In the genomic region with DNA sequence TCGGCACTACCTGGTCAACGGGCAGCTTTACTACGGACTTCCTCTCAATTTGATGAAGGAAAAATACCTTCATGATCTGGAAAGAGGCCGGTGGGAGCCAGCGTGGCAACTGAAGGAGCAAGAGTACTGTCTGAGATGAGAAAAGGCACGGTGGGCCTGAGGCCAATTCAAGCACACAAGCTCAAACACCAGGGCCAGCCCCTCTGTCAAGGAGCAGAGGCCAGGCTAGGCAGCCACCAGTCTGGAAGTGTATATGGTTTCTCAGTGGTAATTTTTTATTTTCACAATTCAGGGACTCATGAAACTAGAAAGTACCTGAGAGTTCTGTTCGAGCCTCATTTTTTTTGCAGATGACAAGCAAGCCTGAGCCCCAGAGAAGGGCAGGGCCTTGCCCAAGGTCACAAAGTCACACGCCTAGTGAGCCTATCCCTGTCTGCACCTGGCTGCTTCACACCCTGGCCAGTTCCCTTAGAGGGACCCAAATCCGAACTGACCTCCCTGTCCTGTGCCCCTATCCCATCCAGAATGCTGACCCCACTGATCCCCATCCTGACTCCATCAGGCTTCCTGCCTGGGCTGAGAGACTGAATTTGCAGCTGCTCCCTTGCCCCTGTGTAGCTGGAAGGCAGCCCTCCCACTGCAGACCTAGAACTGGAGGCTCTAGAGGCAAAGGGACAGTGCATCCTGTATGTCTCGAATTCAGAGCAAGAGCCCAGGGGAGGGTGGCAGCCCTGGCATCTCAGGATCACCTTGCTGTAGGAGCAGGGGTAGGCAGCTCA, we compare ENCODE assay signal across 18 cellular contexts. TPM values are rescaled to one million over a fixed set of nuclear protein-coding genes. Genes with fewer than 3 reads are reported as not detected.
DNase-seq lines count a peak whose midpoint lies in the region; ATAC-seq and TF ChIP-seq lines count a peak whose summit lies in the region.
"Had no signal": no experiment of that assay in that cellular context is flagged by ENCODE, and none has a peak within 500 bp of the region (broad histone marks: within the 10 kb centered on the region; RNA-seq: fewer than 3 reads in every experiment).

No MANE protein-coding gene starts in this region.

- DNase-seq in Right ventricle myocardium superior (peak; percentile 39), left cardiac atrium (no peak), mesothelial cell of epicardium (ENCODE audit: low spot score in 2 of 2, unreplicated experiment in 2 of 2) (no peak), uterus (no peak), GM19238 (ENCODE audit: insufficient read length, low spot score) (no peak), NCI-H2171 (lab: John Stamatoyannopoulos, UW) (no peak)
- DNase-seq in effector CD8-positive, alpha-beta T cell (lab: John Stamatoyannopoulos, UW) = no peak
- DNase-seq: ACHN; activated CD4-positive, alpha-beta T cell treated with anti-CD3 and anti-CD28 coated beads, Interleukin-2, amount 50 U/mL, for 4 hours; effector memory CD8-positive, alpha-beta T cell; GOT3; naive thymus-derived CD8-positive, alpha-beta T cell; NCI-H146; NCI-H526 treated with DMSO at 0.1 percent for 48 hours; stimulated activated CD4-positive, alpha-beta T cell treated with anti-CD3 and anti-CD28 coated beads, Interleukin-4, amount 100 ng/mL, for 24 hours had no signal

- H3K4me3 Mint-ChIP-seq in brain (peak overlapping the region in 3 of 5 experiments; percentile 57 to 59 (median 57)), mesothelial cell of epicardium (peak overlapping the region; percentile 69)

- H3K27ac ChIP-seq in uterus = peak overlapping the region; percentile 46 to 83

- H3K9me3 ChIP-seq in uterus = no peaks in the 10 kb centered on the region

- H3K27ac Mint-ChIP-seq in brain = peak overlapping the region in 2 of 5 experiments; percentile 26 to 36
- H3K27ac Mint-ChIP-seq in mesothelial cell of epicardium = peak overlapping the region; percentile 88
- H3K27ac Mint-ChIP-seq: effector memory CD8-positive, alpha-beta T cell had no signal

- intact Hi-C loops in Right ventricle myocardium superior (cut with DNase I) (loop anchor here (10.0 kb wide), 1 partner anchor 390 kb away; no protein-coding TSS in a partner anchor), left cardiac atrium (cut with DNase I) (loop anchor here in 1 of 2 donors (5.0 kb wide), 1 partner anchor 393 kb away; no protein-coding TSS in a partner anchor), uterus (cut with DNase I; ENCODE audit: low total_unique reads) (loop anchor here (10.0 kb wide), 1 partner anchor 390 kb away; no protein-coding TSS in a partner anchor)

- peaks cover 16% of the 10 kb centered on the region for H3K4me1 Mint-ChIP-seq in brain
- H3K4me1 Mint-ChIP-seq in mesothelial cell of epicardium = peaks cover 60% of the 10 kb centered on the region

- H3K36me3 Mint-ChIP-seq in brain (no peaks in the 10 kb centered on the region), mesothelial cell of epicardium (peaks cover 13% of the 10 kb centered on the region)

- TF ChIP-seq POLR2A in uterus (IDR thresholded peaks at IDR 0.05) = no peak

- H3K27me3 Mint-ChIP-seq in brain (peaks cover 88% of the 10 kb centered on the region), mesothelial cell of epicardium (ENCODE audit: low read depth) (no peaks in the 10 kb centered on the region)

- no peak overlapping the region for H3K4me3 ChIP-seq in uterus

- peaks cover 0 to 9% of the 10 kb centered on the region in 2 donors for H3K4me1 ChIP-seq in uterus

- no peak for TF ChIP-seq CTCF in brain (conservative IDR thresholded peaks at IDR 0.05)
- TF ChIP-seq CTCF in mesothelial cell of epicardium (IDR thresholded peaks at IDR 0.05; ENCODE audit: unreplicated experiment) = no peak
- no peak for TF ChIP-seq CTCF in uterus (IDR thresholded peaks at IDR 0.05)

- H3K9me3 Mint-ChIP-seq in brain = peaks cover 0 to 8% (median 2%) of the 10 kb centered on the region in 5 experiments
- no peaks in the 10 kb centered on the region for H3K9me3 Mint-ChIP-seq in mesothelial cell of epicardium
- H3K9me3 Mint-ChIP-seq: effector memory CD8-positive, alpha-beta T cell; naive thymus-derived CD8-positive, alpha-beta T cell had no signal

- H3K36me3 ChIP-seq in uterus = no peaks in the 10 kb centered on the region

- peaks cover 0 to 10% of the 10 kb centered on the region in 2 donors for H3K27me3 ChIP-seq in uterus

- no peak for ATAC-seq in Right ventricle myocardium superior (ENCODE audit: poor library complexity)
- ATAC-seq in left cardiac atrium = no peak
- ATAC-seq: effector memory CD8-positive, alpha-beta T cell; naive thymus-derived CD8-positive, alpha-beta T cell had no signal

RNA-seq across cellular contexts. Expression of a gene that starts 4.8 kb away (rescaled TPM):
- total RNA-seq in Right ventricle myocardium superior = 13.1 TPM
- 10 to 100 TPM; 12.1 to 17.0 TPM for total RNA-seq in left cardiac atrium
- 5.5 TPM for polyA plus RNA-seq in brain (ENCODE audit: insufficient read depth, low read depth, low replicate concordance)
- total RNA-seq in mesothelial cell of epicardium = 164 to 176 TPM (median 173 TPM) in 3 replicates
- 10 to 100 TPM in 3 of 4 donors, under 1 TPM in 1; 0.29 to 40.5 (median 27.4) TPM for total RNA-seq in uterus
- total RNA-seq: T-helper 2 cell treated with Interferon-gamma antibody and Interleukin-4, amounts not matched to agents 100 ng/mL and 5 ng/mL, for 36 hours had no signal
- polyA plus RNA-seq: naive thymus-derived CD8-positive, alpha-beta T cell had no signal

RNA-seq across cellular contexts. Expression of a gene that starts 57.4 kb away (rescaled TPM):
- total RNA-seq in Right ventricle myocardium superior = not detected
- not detected for total RNA-seq in left cardiac atrium
- not detected for polyA plus RNA-seq in brain (ENCODE audit: insufficient read depth, low read depth, low replicate concordance)
- 51.9 to 56.6 TPM (median 54.2 TPM) in 3 replicates for total RNA-seq in mesothelial cell of epicardium
- total RNA-seq in uterus = not detected
- total RNA-seq: naive thymus-derived CD8-positive, alpha-beta T cell; renal cortical epithelial cell; T-helper 2 cell treated with Interferon-gamma antibody and Interleukin-4, amounts not matched to agents 100 ng/mL and 5 ng/mL, for 36 hours had no signal
- polyA plus RNA-seq: naive thymus-derived CD8-positive, alpha-beta T cell had no signal

Comparison
In these comparisons a context has a peak if more than half of its experiments do, and no peak if none do; other contexts are left out.
1. RNA of a gene that starts 57.4 kb away (total RNA-seq): 51.9 to 56.6 TPM in mesothelial cell of epicardium; not detected in left cardiac atrium, not detected in Right ventricle myocardium superior (single experiment) and not detected in uterus; every median in the first group is over 10 times any median in the second.